ENCODE assay signal across 9 cellular contexts in the genomic region with DNA sequence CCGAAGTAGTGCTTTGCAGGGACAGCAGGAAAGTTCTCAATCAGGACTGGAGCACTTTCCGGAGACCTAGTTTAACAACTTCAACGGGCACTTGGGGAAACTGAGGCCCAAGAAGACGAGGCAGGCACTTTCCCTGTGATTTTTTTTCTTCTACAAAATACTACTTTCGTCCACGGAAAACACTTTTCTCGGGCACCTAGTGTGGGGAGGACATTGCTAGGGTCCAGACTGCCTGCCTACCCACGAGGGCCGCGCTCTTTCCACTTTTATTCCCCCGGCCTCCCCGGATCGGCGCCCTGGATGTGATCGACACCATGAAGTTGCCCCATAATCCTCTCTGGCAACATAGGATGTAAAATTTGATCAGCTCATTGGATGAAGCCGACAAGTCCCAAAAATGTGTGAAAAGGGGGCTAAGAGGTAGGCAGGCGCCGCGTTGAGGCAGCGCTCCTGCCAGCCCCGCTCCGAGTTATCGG.
DNase-seq lines count a peak whose midpoint lies in the region; ATAC-seq and TF ChIP-seq lines count a peak whose summit lies in the region.
"Had no signal": no experiment of that assay in that cellular context is flagged by ENCODE, and none has a peak within 500 bp of the region (broad histone marks: within the 10 kb centered on the region; RNA-seq: fewer than 3 reads in every experiment).

No MANE protein-coding gene starts in this region.

- POLR2A ChIA-PET in AG04449 (lab: Yijun Ruan, JAX): no interaction called here

- DNase-seq in AG04449 (ENCODE audit: low read depth, low spot score) (no peak), H7 (no peak), naive B cell (no peak), A172 (ENCODE audit: low spot score) (no peak), DMS79 (lab: John Stamatoyannopoulos, UW) (no peak), SIG-M5 (lab: John Stamatoyannopoulos, UW) (no peak)

- no peaks in the 10 kb centered on the region for H3K36me3 ChIP-seq in H7 (replicated peaks; ENCODE audit: control insufficient read depth, insufficient read depth, low read length)

- H3K4me1 Mint-ChIP-seq in brain (peaks cover 43% of the 10 kb centered on the region), naive B cell (peaks cover 0 to 3% (median 0%) of the 10 kb centered on the region in 3 donors)

- H3K4me3 ChIP-seq in AG04449 (ENCODE audit: low read depth, low read length) (peak overlapping the region; percentile 23; the same call in 1 of the 2 replicates), H7 (ENCODE audit: insufficient read depth, low read depth, low read length) (peak overlapping the region; percentile 51)

- peaks cover 14% of the 10 kb centered on the region for H3K27me3 ChIP-seq in H7 (ENCODE audit: control insufficient read depth, insufficient read depth, low read length)

- no peak for ATAC-seq in naive B cell (ENCODE audit: low read depth in 2 of 2)
- no peak for ATAC-seq in GM21360 (IDR thresholded peaks at IDR 0.05; ENCODE audit: unreplicated experiment)

- H3K36me3 Mint-ChIP-seq in brain (no peaks in the 10 kb centered on the region), naive B cell (no peaks in the 10 kb centered on the region)

- H3K4me3 Mint-ChIP-seq in brain (peak overlapping the region; percentile 65 to 79 (median 76)), naive B cell (peak overlapping the region in 5 of 8 donors; percentile 37 to 76 (median 56))

- CTCF ChIA-PET in AG04449 (lab: Yijun Ruan, JAX): no interaction called here

- no peak for TF ChIP-seq CTCF in AG04449 (IDR thresholded peaks at IDR 0.05; ENCODE audit: insufficient read depth, low read length, missing control alignments)
- no peak for TF ChIP-seq CTCF in brain (conservative IDR thresholded peaks at IDR 0.05)

- H3K27ac Mint-ChIP-seq in brain (peak overlapping the region in 2 of 5 experiments; percentile 33 to 60), naive B cell (peak overlapping the region in 1 of 6 donors; percentile 51)
- H3K27ac Mint-ChIP-seq: activated T-helper 1 cell treated with anti-CD3 and anti-CD28 coated beads, Interleukin-12 subunit alpha, Interleukin-12 subunit beta, Interleukin-2, Interleukin-4 antibody, amounts not matched to agents 30 ng/mL and 10 ng/mL and 1 ng/mL, durations not matched to agents 14 hours and 24 hours and 36 hours had no signal

- peaks cover 0 to 5% (median 0%) of the 10 kb centered on the region in 5 experiments for H3K9me3 Mint-ChIP-seq in brain
- no peaks in the 10 kb centered on the region for H3K9me3 Mint-ChIP-seq in naive B cell
- H3K9me3 Mint-ChIP-seq: activated T-helper 1 cell treated with anti-CD3 and anti-CD28 coated beads, Interleukin-12 subunit alpha, Interleukin-12 subunit beta, Interleukin-2, Interleukin-4 antibody, amounts not matched to agents 30 ng/mL and 10 ng/mL and 1 ng/mL, durations not matched to agents 14 hours and 24 hours and 36 hours had no signal

- H3K27me3 Mint-ChIP-seq in brain (peaks cover 2% of the 10 kb centered on the region), naive B cell (peaks cover 0 to 22% (median 4%) of the 10 kb centered on the region in 3 donors)
